19 cellular contexts compared by ENCODE assay signal in the genomic region with DNA sequence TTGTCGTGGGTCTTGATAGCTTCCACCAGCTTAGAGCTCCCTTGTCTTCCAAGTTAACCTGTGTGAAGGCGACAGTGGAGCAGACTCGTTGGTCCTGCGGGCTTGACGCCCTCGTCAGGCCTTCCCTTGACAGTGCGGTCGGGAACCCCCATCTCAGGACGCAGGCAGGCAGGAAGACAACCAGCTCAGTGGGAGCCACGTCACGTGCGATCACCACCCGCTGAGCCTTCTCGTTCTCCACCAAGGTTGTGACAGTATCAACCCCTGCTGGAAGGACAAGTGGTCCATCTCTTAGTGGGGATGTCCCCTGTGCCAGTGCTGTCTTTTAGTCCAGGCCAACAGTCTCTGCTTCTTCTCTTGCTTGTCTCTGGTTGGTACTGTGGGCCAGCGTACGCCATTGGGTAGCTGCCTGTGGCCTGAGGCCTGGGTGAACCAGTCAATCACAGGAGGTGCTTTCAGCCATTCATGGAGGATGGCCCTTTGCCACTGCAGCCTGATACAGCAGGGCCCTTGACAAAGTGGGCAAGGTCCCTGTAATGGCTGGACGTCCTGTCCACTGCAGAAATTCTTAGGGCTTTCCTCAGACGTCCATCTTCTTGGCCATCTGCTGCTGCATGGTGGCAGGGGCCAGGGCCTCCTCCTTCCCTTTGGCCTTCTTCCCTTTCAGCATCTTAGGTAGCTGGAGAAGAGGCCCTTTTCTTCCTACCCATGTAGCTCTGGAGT. TPM values are rescaled to one million over a fixed set of nuclear protein-coding genes. Genes with fewer than 3 reads are reported as not detected.
DNase-seq lines count a peak whose midpoint lies in the region; ATAC-seq and TF ChIP-seq lines count a peak whose summit lies in the region.
"Had no signal": no experiment of that assay in that cellular context is flagged by ENCODE, and none has a peak within 500 bp of the region (broad histone marks: within the 10 kb centered on the region; RNA-seq: fewer than 3 reads in every experiment).

No MANE protein-coding gene starts in this region.

- no peak for ATAC-seq in activated CD8-positive, alpha-beta memory T cell treated with anti-CD3 and anti-CD28 coated beads, Interleukin-2, amount 10 ng/mL, durations not matched to agents 7 days and 5 days
- ATAC-seq: activated naive CD8-positive, alpha-beta T cell treated with anti-CD3 and anti-CD28 coated beads, Interleukin-2, amount 50 U/mL, for 24 hours; natural killer cell treated with Interleukin-12 subunit alpha and Interleukin-12 subunit beta and Interleukin-15 and Interleukin-18, amount 100 ng/mL, for 72 hours had no signal

- peak; percentile 12 for DNase-seq in activated CD4-positive, alpha-beta memory T cell treated with anti-CD3 and anti-CD28 coated beads, Interleukin-2, amount 10 ng/mL, durations not matched to agents 7 days and 5 days
- no peak for DNase-seq in activated CD4-positive, alpha-beta memory T cell treated with anti-CD3 and anti-CD28 coated beads for 36 hours
- DNase-seq in activated CD8-positive, alpha-beta memory T cell treated with anti-CD3 and anti-CD28 coated beads, Interleukin-2, amount 10 ng/mL, durations not matched to agents 7 days and 5 days: peak; percentile 34
- DNase-seq in iPS-NIHi7 (ENCODE audit: extremely low spot score): peak; percentile 80
- DNase-seq in stomach: peak; percentile 17
- no peak for DNase-seq in NK-92 (lab: John Stamatoyannopoulos, UW; ENCODE audit: unreplicated experiment)
- no peak for DNase-seq in CD14-positive monocyte (ENCODE audit: low spot score)
- DNase-seq in BE2C: no peak
- DNase-seq: activated CD4-positive, alpha-beta T cell treated with anti-CD3 and anti-CD28 coated beads, Interleukin-2, amount 50 U/mL, for 48 hours; activated naive CD8-positive, alpha-beta T cell treated with anti-CD3 and anti-CD28 coated beads, Interleukin-2, amount 50 U/mL, for 24 hours; NCI-H446; stimulated activated CD4-positive, alpha-beta T cell treated with anti-CD3 and anti-CD28 coated beads, Interleukin-4, amount 100 ng/mL, for 4 hours had no signal

- H3K27ac ChIP-seq in stomach: no peak overlapping the region
- H3K27ac ChIP-seq: 22Rv1, prostate gland, suprapubic skin had no signal

- no peaks in the 10 kb centered on the region for H3K4me1 Mint-ChIP-seq in activated CD4-positive, alpha-beta memory T cell treated with anti-CD3 and anti-CD28 coated beads, Interleukin-2, amount 10 ng/mL, durations not matched to agents 7 days and 5 days
- no peaks in the 10 kb centered on the region for H3K4me1 Mint-ChIP-seq in activated CD4-positive, alpha-beta memory T cell treated with anti-CD3 and anti-CD28 coated beads for 36 hours (ENCODE audit: low read depth)
- H3K4me1 Mint-ChIP-seq in activated CD8-positive, alpha-beta memory T cell treated with anti-CD3 and anti-CD28 coated beads, Interleukin-2, amount 10 ng/mL, durations not matched to agents 7 days and 5 days: no peaks in the 10 kb centered on the region
- H3K4me1 Mint-ChIP-seq in CD14-positive monocyte: no peaks in the 10 kb centered on the region
- H3K4me1 Mint-ChIP-seq: activated naive CD8-positive, alpha-beta T cell treated with anti-CD3 and anti-CD28 coated beads, Interleukin-2, amount 50 U/mL, for 24 hours; B cell had no signal

- POLR2A ChIA-PET in activated CD4-positive, alpha-beta memory T cell treated with anti-CD3 and anti-CD28 coated beads, Interleukin-2, amount 10 ng/mL, durations not matched to agents 7 days and 5 days (lab: Charles Lee): no interaction called here
- POLR2A ChIA-PET in activated CD4-positive, alpha-beta memory T cell treated with anti-CD3 and anti-CD28 coated beads for 36 hours (lab: Charles Lee): no interaction called here

- H3K4me1 ChIP-seq in stomach (peaks cover 20 to 31% (median 22%) of the 10 kb centered on the region in 4 donors), BE2C (no peaks in the 10 kb centered on the region)
- H3K4me1 ChIP-seq: prostate gland had no signal

- TF ChIP-seq EP300 in stomach (IDR thresholded peaks at IDR 0.05): no peak

- no peak for TF ChIP-seq CTCF in stomach (IDR thresholded peaks at IDR 0.05)
- no peak for TF ChIP-seq CTCF in CD14-positive monocyte (IDR thresholded peaks at IDR 0.05)
- TF ChIP-seq CTCF in BE2C (IDR thresholded peaks at IDR 0.05; ENCODE audit: low read depth, low read length): no peak

- peaks cover 0 to 11% (median 0%) of the 10 kb centered on the region in 4 donors for H3K36me3 ChIP-seq in stomach
- no peaks in the 10 kb centered on the region for H3K36me3 ChIP-seq in BE2C
- H3K36me3 ChIP-seq: prostate gland, suprapubic skin had no signal

- H3K4me3 Mint-ChIP-seq in activated CD4-positive, alpha-beta memory T cell treated with anti-CD3 and anti-CD28 coated beads, Interleukin-2, amount 10 ng/mL, durations not matched to agents 7 days and 5 days: no peak overlapping the region
- H3K4me3 Mint-ChIP-seq in activated CD4-positive, alpha-beta memory T cell treated with anti-CD3 and anti-CD28 coated beads for 36 hours: no peak overlapping the region
- H3K4me3 Mint-ChIP-seq in activated CD8-positive, alpha-beta memory T cell treated with anti-CD3 and anti-CD28 coated beads, Interleukin-2, amount 10 ng/mL, durations not matched to agents 7 days and 5 days: no peak overlapping the region
- H3K4me3 Mint-ChIP-seq in CD14-positive monocyte: no peak overlapping the region
- H3K4me3 Mint-ChIP-seq: activated naive CD8-positive, alpha-beta T cell treated with anti-CD3 and anti-CD28 coated beads, Interleukin-2, amount 50 U/mL, for 24 hours; activated T-helper 1 cell treated with anti-CD3 and anti-CD28 coated beads, Interleukin-12 subunit alpha, Interleukin-12 subunit beta, Interleukin-2, Interleukin-4 antibody, amounts not matched to agents 30 ng/mL and 10 ng/mL and 1 ng/mL, durations not matched to agents 14 hours and 24 hours and 36 hours; B cell; natural killer cell treated with Interleukin-12 subunit alpha and Interleukin-12 subunit beta and Interleukin-15 and Interleukin-18, amount 100 ng/mL, for 72 hours; T-helper 1 cell treated with Interleukin-12 subunit alpha and Interleukin-12 subunit beta and Interleukin-4 antibody, amounts not matched to agents 30 μg/mL and 1 μg/mL, for 36 hours had no signal

- H3K9me3 ChIP-seq in stomach: no peaks in the 10 kb centered on the region
- no peaks in the 10 kb centered on the region; the same call in 1 of the 2 replicates for H3K9me3 ChIP-seq in BE2C
- H3K9me3 ChIP-seq: prostate gland, suprapubic skin had no signal

- intact Hi-C loops in activated CD4-positive, alpha-beta memory T cell treated with anti-CD3 and anti-CD28 coated beads for 36 hours (cut with micrococcal nuclease): no loop called here
- intact Hi-C loops in stomach (cut with DNase I; ENCODE audit: low total_unique reads): no loop called here
- intact Hi-C loops in CD14-positive monocyte (cut with micrococcal nuclease): no loop called here

- no peak overlapping the region for H3K27ac Mint-ChIP-seq in activated CD4-positive, alpha-beta memory T cell treated with anti-CD3 and anti-CD28 coated beads, Interleukin-2, amount 10 ng/mL, durations not matched to agents 7 days and 5 days
- H3K27ac Mint-ChIP-seq in activated CD4-positive, alpha-beta memory T cell treated with anti-CD3 and anti-CD28 coated beads for 36 hours: no peak overlapping the region
- no peak overlapping the region for H3K27ac Mint-ChIP-seq in activated CD8-positive, alpha-beta memory T cell treated with anti-CD3 and anti-CD28 coated beads, Interleukin-2, amount 10 ng/mL, durations not matched to agents 7 days and 5 days
- no peak overlapping the region for H3K27ac Mint-ChIP-seq in CD14-positive monocyte
- H3K27ac Mint-ChIP-seq: activated naive CD8-positive, alpha-beta T cell treated with anti-CD3 and anti-CD28 coated beads, Interleukin-2, amount 50 U/mL, for 24 hours; activated T-helper 1 cell treated with anti-CD3 and anti-CD28 coated beads, Interleukin-12 subunit alpha, Interleukin-12 subunit beta, Interleukin-2, Interleukin-4 antibody, amounts not matched to agents 30 ng/mL and 10 ng/mL and 1 ng/mL, durations not matched to agents 14 hours and 24 hours and 36 hours; B cell; natural killer cell treated with Interleukin-12 subunit alpha and Interleukin-12 subunit beta and Interleukin-15 and Interleukin-18, amount 100 ng/mL, for 72 hours; T-helper 1 cell treated with Interleukin-12 subunit alpha and Interleukin-12 subunit beta and Interleukin-4 antibody, amounts not matched to agents 30 μg/mL and 1 μg/mL, for 36 hours had no signal

- no peak for TF ChIP-seq POLR2A in stomach (IDR thresholded peaks at IDR 0.05)

- H3K36me3 Mint-ChIP-seq in activated CD4-positive, alpha-beta memory T cell treated with anti-CD3 and anti-CD28 coated beads, Interleukin-2, amount 10 ng/mL, durations not matched to agents 7 days and 5 days (ENCODE audit: low read depth): no peaks in the 10 kb centered on the region
- no peaks in the 10 kb centered on the region for H3K36me3 Mint-ChIP-seq in activated CD4-positive, alpha-beta memory T cell treated with anti-CD3 and anti-CD28 coated beads for 36 hours
- no peaks in the 10 kb centered on the region for H3K36me3 Mint-ChIP-seq in activated CD8-positive, alpha-beta memory T cell treated with anti-CD3 and anti-CD28 coated beads, Interleukin-2, amount 10 ng/mL, durations not matched to agents 7 days and 5 days
- peaks cover 3 to 8% of the 10 kb centered on the region in 2 donors for H3K36me3 Mint-ChIP-seq in CD14-positive monocyte
- H3K36me3 Mint-ChIP-seq: natural killer cell treated with Interleukin-12 subunit alpha and Interleukin-12 subunit beta and Interleukin-15 and Interleukin-18, amount 100 ng/mL, for 72 hours had no signal

- H3K9me3 Mint-ChIP-seq in activated CD4-positive, alpha-beta memory T cell treated with anti-CD3 and anti-CD28 coated beads, Interleukin-2, amount 10 ng/mL, durations not matched to agents 7 days and 5 days: no peaks in the 10 kb centered on the region
- H3K9me3 Mint-ChIP-seq in activated CD4-positive, alpha-beta memory T cell treated with anti-CD3 and anti-CD28 coated beads for 36 hours: no peaks in the 10 kb centered on the region
- H3K9me3 Mint-ChIP-seq in activated CD8-positive, alpha-beta memory T cell treated with anti-CD3 and anti-CD28 coated beads, Interleukin-2, amount 10 ng/mL, durations not matched to agents 7 days and 5 days (ENCODE audit: low read depth): no peaks in the 10 kb centered on the region
- peaks cover 0 to 4% (median 2%) of the 10 kb centered on the region in 7 donors for H3K9me3 Mint-ChIP-seq in CD14-positive monocyte
- H3K9me3 Mint-ChIP-seq: activated T-helper 1 cell treated with anti-CD3 and anti-CD28 coated beads, Interleukin-12 subunit alpha, Interleukin-12 subunit beta, Interleukin-2, Interleukin-4 antibody, amounts not matched to agents 30 ng/mL and 10 ng/mL and 1 ng/mL, durations not matched to agents 14 hours and 24 hours and 36 hours; natural killer cell treated with Interleukin-12 subunit alpha and Interleukin-12 subunit beta and Interleukin-15 and Interleukin-18, amount 100 ng/mL, for 72 hours; T-helper 1 cell treated with Interleukin-12 subunit alpha and Interleukin-12 subunit beta and Interleukin-4 antibody, amounts not matched to agents 30 μg/mL and 1 μg/mL, for 36 hours had no signal

- peaks cover 6% of the 10 kb centered on the region for H3K27me3 Mint-ChIP-seq in activated CD4-positive, alpha-beta memory T cell treated with anti-CD3 and anti-CD28 coated beads, Interleukin-2, amount 10 ng/mL, durations not matched to agents 7 days and 5 days
- H3K27me3 Mint-ChIP-seq in activated CD4-positive, alpha-beta memory T cell treated with anti-CD3 and anti-CD28 coated beads for 36 hours: no peaks in the 10 kb centered on the region
- H3K27me3 Mint-ChIP-seq in activated CD8-positive, alpha-beta memory T cell treated with anti-CD3 and anti-CD28 coated beads, Interleukin-2, amount 10 ng/mL, durations not matched to agents 7 days and 5 days: peaks cover 10% of the 10 kb centered on the region
- peaks cover 0 to 4% (median 1%) of the 10 kb centered on the region in 3 donors for H3K27me3 Mint-ChIP-seq in CD14-positive monocyte (ENCODE audit: low read depth in 3 of 3)
- H3K27me3 Mint-ChIP-seq: activated naive CD8-positive, alpha-beta T cell treated with anti-CD3 and anti-CD28 coated beads, Interleukin-2, amount 50 U/mL, for 24 hours; B cell; natural killer cell treated with Interleukin-12 subunit alpha and Interleukin-12 subunit beta and Interleukin-15 and Interleukin-18, amount 100 ng/mL, for 72 hours had no signal

- H3K4me3 ChIP-seq in stomach (no peak overlapping the region), BE2C (ENCODE audit: low read depth, low read length) (no peak overlapping the region)
- H3K4me3 ChIP-seq: prostate gland, suprapubic skin had no signal

- CTCF ChIA-PET in activated CD4-positive, alpha-beta memory T cell treated with anti-CD3 and anti-CD28 coated beads, Interleukin-2, amount 10 ng/mL, durations not matched to agents 7 days and 5 days (lab: Charles Lee): interaction anchor here (0.7 to 1.5 kb wide), 2 partner anchors 22 to 123 kb away, joined by 3 to 5 read pairs; no protein-coding TSS in a partner anchor
- CTCF ChIA-PET in activated CD4-positive, alpha-beta memory T cell treated with anti-CD3 and anti-CD28 coated beads for 36 hours (lab: Charles Lee): interaction anchor here (0.9 kb wide), 1 partner anchor 22 kb away, joined by 3 read pairs; no protein-coding TSS in a partner anchor
- CTCF ChIA-PET in activated CD8-positive, alpha-beta memory T cell treated with anti-CD3 and anti-CD28 coated beads, Interleukin-2, amount 10 ng/mL, durations not matched to agents 7 days and 5 days (lab: Charles Lee): interaction anchor here (1.0 to 1.1 kb wide), 2 partner anchors 21 to 22 kb away, joined by 3 read pairs; no protein-coding TSS in a partner anchor

- 88 to 94% (median 92%) methylated on average over 7 to 18 of the region's 18 CpGs for WGBS in stomach, 5 donors

- H3K27me3 ChIP-seq in stomach (no peaks in the 10 kb centered on the region), BE2C (no peaks in the 10 kb centered on the region)
- H3K27me3 ChIP-seq: suprapubic skin had no signal

RNA-seq across cellular contexts. Expression of a gene that starts 31.4 kb away (rescaled TPM):
- 1 to 10 TPM; 7.4 to 7.5 TPM for total RNA-seq in activated CD4-positive, alpha-beta memory T cell treated with anti-CD3 and anti-CD28 coated beads, Interleukin-2, amount 10 ng/mL, durations not matched to agents 7 days and 5 days
- total RNA-seq in activated CD4-positive, alpha-beta memory T cell treated with anti-CD3 and anti-CD28 coated beads for 36 hours: 1 to 10 TPM; 8.6 to 8.8 TPM
- total RNA-seq in activated CD8-positive, alpha-beta memory T cell treated with anti-CD3 and anti-CD28 coated beads, Interleukin-2, amount 10 ng/mL, durations not matched to agents 7 days and 5 days: 1 to 10 TPM; 2.1 to 5.0 TPM
- 10 to 100 TPM in 2 of 5 donors, 1 to 10 TPM in 3; 3.5 to 51.8 (median 9.0) TPM for total RNA-seq in stomach
- polyA plus RNA-seq in stomach: 10 to 100 TPM; 18.9 to 35.2 (median 20.5) TPM
- 1 to 10 TPM in 1 of 2 donors, under 1 TPM in 1; 0.75 to 2.7 TPM for polyA plus RNA-seq in CD14-positive monocyte
- 11.6 TPM for polyA plus RNA-seq in BE2C (2012; ENCODE audit: insufficient read depth, insufficient read length, low read depth)

Comparison
In these comparisons a context has a peak if more than half of its experiments do, and no peak if none do; other contexts are left out.
1. DNase-seq: peak in activated CD4-positive, alpha-beta memory T cell treated with anti-CD3 and anti-CD28 coated beads, Interleukin-2, amount 10 ng/mL, durations not matched to agents 7 days and 5 days (single experiment), activated CD8-positive, alpha-beta memory T cell treated with anti-CD3 and anti-CD28 coated beads, Interleukin-2, amount 10 ng/mL, durations not matched to agents 7 days and 5 days (single experiment), iPS-NIHi7 (single experiment) and stomach (single experiment); none in activated CD4-positive, alpha-beta memory T cell treated with anti-CD3 and anti-CD28 coated beads for 36 hours (single experiment), NK-92 (single experiment), CD14-positive monocyte (single experiment) and BE2C (single experiment).